In the genomic region with DNA sequence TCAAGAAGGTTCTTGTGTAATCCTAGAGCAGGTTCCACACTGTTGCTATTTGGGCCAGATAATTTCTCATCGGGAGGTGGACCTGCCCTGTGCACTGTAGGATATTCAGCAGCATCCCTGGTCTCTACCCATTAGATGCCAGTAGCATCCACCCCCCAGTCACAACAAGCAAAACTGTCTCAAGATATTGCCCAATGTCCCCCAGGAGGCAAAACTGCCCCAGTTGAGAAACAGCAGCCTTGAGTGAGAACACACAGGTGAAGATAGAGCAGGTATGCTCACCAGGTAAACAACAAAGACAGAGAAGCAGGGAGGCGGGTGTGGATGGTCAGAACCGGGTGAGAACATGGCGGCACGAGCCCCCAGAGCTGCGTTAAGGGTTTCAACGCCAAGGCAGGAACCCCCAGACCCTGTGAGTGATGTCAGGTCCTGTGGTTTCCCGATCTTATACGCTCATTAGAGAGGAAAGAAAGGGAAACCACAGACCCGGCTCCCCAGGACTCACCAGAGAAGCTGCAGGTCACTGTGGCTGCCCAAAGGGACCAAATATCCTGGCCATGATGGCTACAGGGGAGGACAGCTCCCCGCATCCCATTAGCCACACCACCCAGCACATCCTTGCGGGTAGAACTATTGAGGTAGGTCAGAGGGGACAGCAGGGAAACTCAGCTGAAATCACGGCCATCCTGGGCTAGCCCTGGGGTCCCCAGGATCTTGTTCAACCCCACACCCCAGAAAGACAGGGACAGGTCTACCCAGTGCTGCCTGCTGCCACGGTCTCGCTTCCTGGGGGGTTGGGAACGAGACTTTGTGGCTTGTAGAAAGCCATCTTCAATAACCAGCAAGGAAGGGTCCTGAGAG, we compare ENCODE assay signal across 8 cellular contexts. TPM values are rescaled to one million over a fixed set of nuclear protein-coding genes. Genes with fewer than 3 reads are reported as not detected.
DNase-seq lines count a peak whose midpoint lies in the region; ATAC-seq and TF ChIP-seq lines count a peak whose summit lies in the region.

No MANE protein-coding gene starts in this region.

- TF ChIP-seq CTCF in WTC11 (IDR thresholded peaks at IDR 0.05) = no peak

- POLR2A ChIA-PET in WTC11 (lab: Charles Lee) = interaction anchor here (1.0 to 1.2 kb wide), 2 partner anchors 9 to 52 kb away, joined by 3 to 4 read pairs; no protein-coding TSS in a partner anchor

- no peaks in the 10 kb centered on the region for H3K27me3 Mint-ChIP-seq in WTC11 (ENCODE audit: low read depth)
- H3K27me3 Mint-ChIP-seq in natural killer cell treated with Interleukin-12 subunit alpha and Interleukin-12 subunit beta and Interleukin-15 and Interleukin-18, amount 100 ng/mL, for 72 hours = peaks cover 0 to 5% of the 10 kb centered on the region in 2 donors

- in situ Hi-C loops in KBM-7 (cut with MboI; ENCODE audit: low pct_unique_long_range_greater_than_20kb, low sequenced_read_pairs) = no loop called here

- CTCF ChIA-PET in WTC11 (lab: Charles Lee) = interaction anchor here (0.8 to 3.1 kb wide), 4 partner anchors 20 to 79 kb away, joined by 3 to 10 read pairs (median 4); no protein-coding TSS in a partner anchor

- DNase-seq in WTC11 (ENCODE audit: low spot score) (no peak), KBM-7 (no peak), superior temporal gyrus (ENCODE audit: extremely low spot score) (no peak), DMS 273 treated with DMSO at 0.1 percent for 48 hours (lab: John Stamatoyannopoulos, UW) (no peak), NCI-H2171 (lab: John Stamatoyannopoulos, UW) (no peak)
- DNase-seq in natural killer cell treated with Interleukin-12 subunit alpha and Interleukin-12 subunit beta and Interleukin-15 and Interleukin-18, amount 100 ng/mL, for 72 hours (ENCODE audit: low spot score) = no peak

- no peaks in the 10 kb centered on the region for H3K9me3 Mint-ChIP-seq in WTC11
- no peaks in the 10 kb centered on the region for H3K9me3 Mint-ChIP-seq in natural killer cell treated with Interleukin-12 subunit alpha and Interleukin-12 subunit beta and Interleukin-15 and Interleukin-18, amount 100 ng/mL, for 72 hours

- peak overlapping the region; percentile 63; the same call in 1 of the 2 replicates for H3K27ac Mint-ChIP-seq in WTC11
- H3K27ac Mint-ChIP-seq in natural killer cell treated with Interleukin-12 subunit alpha and Interleukin-12 subunit beta and Interleukin-15 and Interleukin-18, amount 100 ng/mL, for 72 hours = peak overlapping the region; percentile 30 to 85

- H3K4me3 Mint-ChIP-seq in WTC11 = no peak overlapping the region
- peak overlapping the region; percentile 53 for H3K4me3 Mint-ChIP-seq in natural killer cell treated with Interleukin-12 subunit alpha and Interleukin-12 subunit beta and Interleukin-15 and Interleukin-18, amount 100 ng/mL, for 72 hours

- peak; percentile 40 for ATAC-seq in GM18867 (IDR thresholded peaks at IDR 0.05; ENCODE audit: unreplicated experiment)
- peak; percentile 28 for ATAC-seq in HG02840 (IDR thresholded peaks at IDR 0.05; ENCODE audit: low FRiP score, unreplicated experiment)
- no peak for ATAC-seq in WTC11
- peak in 1 of 2 donors; percentile 21 for ATAC-seq in natural killer cell treated with Interleukin-12 subunit alpha and Interleukin-12 subunit beta and Interleukin-15 and Interleukin-18, amount 100 ng/mL, for 72 hours

- H3K36me3 Mint-ChIP-seq in WTC11 = peaks cover 2% of the 10 kb centered on the region; the same call in 1 of the 2 replicates
- no peaks in the 10 kb centered on the region for H3K36me3 Mint-ChIP-seq in natural killer cell treated with Interleukin-12 subunit alpha and Interleukin-12 subunit beta and Interleukin-15 and Interleukin-18, amount 100 ng/mL, for 72 hours

- H3K4me1 Mint-ChIP-seq in WTC11 = peaks cover 22% of the 10 kb centered on the region
- H3K4me1 Mint-ChIP-seq in natural killer cell treated with Interleukin-12 subunit alpha and Interleukin-12 subunit beta and Interleukin-15 and Interleukin-18, amount 100 ng/mL, for 72 hours (ENCODE audit: low read depth in 2 of 2) = peaks cover 21 to 23% of the 10 kb centered on the region in 2 donors

TF ChIP-seq in WTC11, 78 proteins besides CTCF, POLR2A, EP300 and RAD21 (continues in another document):
- TF ChIP-seq, protein P1, sequence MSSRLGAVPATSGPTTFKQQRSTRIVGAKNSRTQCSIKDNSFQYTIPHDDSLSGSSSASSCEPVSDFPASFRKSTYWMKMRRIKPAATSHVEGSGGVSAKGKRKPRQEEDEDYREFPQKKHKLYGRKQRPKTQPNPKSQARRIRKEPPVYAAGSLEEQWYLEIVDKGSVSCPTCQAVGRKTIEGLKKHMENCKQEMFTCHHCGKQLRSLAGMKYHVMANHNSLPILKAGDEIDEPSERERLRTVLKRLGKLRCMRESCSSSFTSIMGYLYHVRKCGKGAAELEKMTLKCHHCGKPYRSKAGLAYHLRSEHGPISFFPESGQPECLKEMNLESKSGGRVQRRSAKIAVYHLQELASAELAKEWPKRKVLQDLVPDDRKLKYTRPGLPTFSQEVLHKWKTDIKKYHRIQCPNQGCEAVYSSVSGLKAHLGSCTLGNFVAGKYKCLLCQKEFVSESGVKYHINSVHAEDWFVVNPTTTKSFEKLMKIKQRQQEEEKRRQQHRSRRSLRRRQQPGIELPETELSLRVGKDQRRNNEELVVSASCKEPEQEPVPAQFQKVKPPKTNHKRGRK (CRISPR knock-in tag; IDR thresholded peaks at IDR 0.05; ENCODE audit: borderline replicate concordance) = no peak
- TF ChIP-seq, protein P2, sequence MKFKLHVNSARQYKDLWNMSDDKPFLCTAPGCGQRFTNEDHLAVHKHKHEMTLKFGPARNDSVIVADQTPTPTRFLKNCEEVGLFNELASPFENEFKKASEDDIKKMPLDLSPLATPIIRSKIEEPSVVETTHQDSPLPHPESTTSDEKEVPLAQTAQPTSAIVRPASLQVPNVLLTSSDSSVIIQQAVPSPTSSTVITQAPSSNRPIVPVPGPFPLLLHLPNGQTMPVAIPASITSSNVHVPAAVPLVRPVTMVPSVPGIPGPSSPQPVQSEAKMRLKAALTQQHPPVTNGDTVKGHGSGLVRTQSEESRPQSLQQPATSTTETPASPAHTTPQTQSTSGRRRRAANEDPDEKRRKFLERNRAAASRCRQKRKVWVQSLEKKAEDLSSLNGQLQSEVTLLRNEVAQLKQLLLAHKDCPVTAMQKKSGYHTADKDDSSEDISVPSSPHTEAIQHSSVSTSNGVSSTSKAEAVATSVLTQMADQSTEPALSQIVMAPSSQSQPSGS (CRISPR knock-in tag; IDR thresholded peaks at IDR 0.05; ENCODE audit: borderline replicate concordance, low read depth) = no peak
- TF ChIP-seq, protein P3, sequence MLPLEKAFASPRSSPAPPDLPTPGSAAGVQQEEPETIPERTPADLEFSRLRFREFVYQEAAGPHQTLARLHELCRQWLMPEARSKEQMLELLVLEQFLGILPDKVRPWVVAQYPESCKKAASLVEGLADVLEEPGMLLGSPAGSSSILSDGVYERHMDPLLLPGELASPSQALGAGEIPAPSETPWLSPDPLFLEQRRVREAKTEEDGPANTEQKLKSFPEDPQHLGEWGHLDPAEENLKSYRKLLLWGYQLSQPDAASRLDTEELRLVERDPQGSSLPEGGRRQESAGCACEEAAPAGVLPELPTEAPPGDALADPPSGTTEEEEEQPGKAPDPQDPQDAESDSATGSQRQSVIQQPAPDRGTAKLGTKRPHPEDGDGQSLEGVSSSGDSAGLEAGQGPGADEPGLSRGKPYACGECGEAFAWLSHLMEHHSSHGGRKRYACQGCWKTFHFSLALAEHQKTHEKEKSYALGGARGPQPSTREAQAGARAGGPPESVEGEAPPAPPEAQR (CRISPR knock-in tag; IDR thresholded peaks at IDR 0.05) = no peak
- no peak for TF ChIP-seq ETV6 (CRISPR knock-in tag; IDR thresholded peaks at IDR 0.05)
- TF ChIP-seq, protein P4, sequence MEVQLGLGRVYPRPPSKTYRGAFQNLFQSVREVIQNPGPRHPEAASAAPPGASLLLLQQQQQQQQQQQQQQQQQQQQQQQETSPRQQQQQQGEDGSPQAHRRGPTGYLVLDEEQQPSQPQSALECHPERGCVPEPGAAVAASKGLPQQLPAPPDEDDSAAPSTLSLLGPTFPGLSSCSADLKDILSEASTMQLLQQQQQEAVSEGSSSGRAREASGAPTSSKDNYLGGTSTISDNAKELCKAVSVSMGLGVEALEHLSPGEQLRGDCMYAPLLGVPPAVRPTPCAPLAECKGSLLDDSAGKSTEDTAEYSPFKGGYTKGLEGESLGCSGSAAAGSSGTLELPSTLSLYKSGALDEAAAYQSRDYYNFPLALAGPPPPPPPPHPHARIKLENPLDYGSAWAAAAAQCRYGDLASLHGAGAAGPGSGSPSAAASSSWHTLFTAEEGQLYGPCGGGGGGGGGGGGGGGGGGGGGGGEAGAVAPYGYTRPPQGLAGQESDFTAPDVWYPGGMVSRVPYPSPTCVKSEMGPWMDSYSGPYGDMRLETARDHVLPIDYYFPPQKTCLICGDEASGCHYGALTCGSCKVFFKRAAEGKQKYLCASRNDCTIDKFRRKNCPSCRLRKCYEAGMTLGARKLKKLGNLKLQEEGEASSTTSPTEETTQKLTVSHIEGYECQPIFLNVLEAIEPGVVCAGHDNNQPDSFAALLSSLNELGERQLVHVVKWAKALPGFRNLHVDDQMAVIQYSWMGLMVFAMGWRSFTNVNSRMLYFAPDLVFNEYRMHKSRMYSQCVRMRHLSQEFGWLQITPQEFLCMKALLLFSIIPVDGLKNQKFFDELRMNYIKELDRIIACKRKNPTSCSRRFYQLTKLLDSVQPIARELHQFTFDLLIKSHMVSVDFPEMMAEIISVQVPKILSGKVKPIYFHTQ (CRISPR knock-in tag; IDR thresholded peaks at IDR 0.05) = no peak
- no peak for TF ChIP-seq GABPB1 (CRISPR knock-in tag; IDR thresholded peaks at IDR 0.05)
- TF ChIP-seq, protein P5, sequence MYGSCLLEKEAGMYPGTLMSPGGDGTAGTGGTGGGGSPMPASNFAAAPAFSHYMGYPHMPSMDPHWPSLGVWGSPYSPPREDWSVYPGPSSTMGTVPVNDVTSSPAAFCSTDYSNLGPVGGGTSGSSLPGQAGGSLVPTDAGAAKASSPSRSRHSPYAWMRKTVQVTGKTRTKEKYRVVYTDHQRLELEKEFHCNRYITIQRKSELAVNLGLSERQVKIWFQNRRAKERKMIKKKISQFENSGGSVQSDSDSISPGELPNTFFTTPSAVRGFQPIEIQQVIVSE (CRISPR knock-in tag; IDR thresholded peaks at IDR 0.05; ENCODE audit: borderline replicate concordance) = no peak
- no peak for TF ChIP-seq MXD4 (CRISPR knock-in tag; IDR thresholded peaks at IDR 0.05; ENCODE audit: borderline replicate concordance)

RNA-seq across cellular contexts. Expression of a gene that starts 21.2 kb away (rescaled TPM):
- total RNA-seq in WTC11 (2021) = 17.0 to 18.8 TPM (median 18.4 TPM) in 3 replicates
- total RNA-seq in natural killer cell treated with Interleukin-12 subunit alpha and Interleukin-12 subunit beta and Interleukin-15 and Interleukin-18, amount 100 ng/mL, for 72 hours = 1 to 10 TPM; 1.1 to 1.7 TPM

RNA-seq across cellular contexts. Expression of a gene that starts 28.9 kb away (rescaled TPM):
- not detected in 3 replicates for total RNA-seq in WTC11 (2021)
- total RNA-seq in natural killer cell treated with Interleukin-12 subunit alpha and Interleukin-12 subunit beta and Interleukin-15 and Interleukin-18, amount 100 ng/mL, for 72 hours = not detected
